1 cellular context compared by ENCODE assay signal in the genomic region with DNA sequence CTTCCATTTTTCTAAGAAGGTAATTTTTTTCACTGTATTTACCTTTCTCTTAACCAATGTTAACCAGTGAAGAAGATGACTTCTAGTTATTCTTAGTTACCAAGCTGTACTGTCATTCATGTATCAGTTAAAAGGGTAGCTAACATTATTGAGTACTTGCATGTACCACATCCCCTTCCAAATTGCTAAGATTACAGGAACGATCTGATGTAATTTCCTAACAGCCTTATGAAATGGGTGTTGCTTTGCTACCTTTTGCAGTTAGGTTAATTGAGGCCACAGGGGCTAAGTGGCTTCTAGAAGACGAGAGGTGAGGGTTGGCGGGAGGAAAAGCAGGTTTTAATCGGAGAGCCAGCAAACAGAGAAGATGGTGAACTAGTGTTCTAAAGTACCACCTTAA.
TF ChIP-seq lines count a peak whose summit lies in the region.

No MANE protein-coding gene starts in this region.

TF ChIP-seq in K562, 482 proteins besides CTCF, POLR2A, EP300 and RAD21:
- TF ChIP-seq TAF7 (tag; IDR thresholded peaks at IDR 0.05): 0 out of 2 replicates have a peak, but pooled peaks have one; percentile 8
- no peak for TF ChIP-seq ZNF217 (CRISPR knock-in tag; IDR thresholded peaks at IDR 0.05)
- peak; percentile 39; the same call in 1 of the 2 replicates for TF ChIP-seq ZNF584 (CRISPR knock-in tag; IDR thresholded peaks at IDR 0.05; ENCODE audit: low read depth)
- no peak for TF ChIP-seq NR2C2 (CRISPR knock-in tag; IDR thresholded peaks at IDR 0.05)
- TF ChIP-seq NR2C2 (tag; IDR thresholded peaks at IDR 0.05): peak; percentile 24; the same call in 1 of the 2 replicates
- no peak for TF ChIP-seq TAL1 (IDR thresholded peaks at IDR 0.05)
- no peak for TF ChIP-seq HNRNPK (IDR thresholded peaks at IDR 0.05; ENCODE audit: low read depth, low read length, poor library complexity, severe bottlenecking)
- TF ChIP-seq ZNF589 (CRISPR knock-in tag; IDR thresholded peaks at IDR 0.05; ENCODE audit: low read depth): 0 out of 2 replicates have a peak, but pooled peaks have one; percentile 37
- no peak for TF ChIP-seq KAT2B (IDR thresholded peaks at IDR 0.05; ENCODE audit: low read depth, low read length)
- no peak for TF ChIP-seq SMARCE1 (IDR thresholded peaks at IDR 0.05)
- no peak for TF ChIP-seq KDM4B (IDR thresholded peaks at IDR 0.05; ENCODE audit: borderline replicate concordance in 2 of 2, low read depth in 1 of 2)
- TF ChIP-seq TRIM24 (IDR thresholded peaks at IDR 0.05): peak; percentile 50 to 58; a peak in 2 of 4 replicates
- TF ChIP-seq KLF13 (tag; IDR thresholded peaks at IDR 0.05; ENCODE audit: borderline replicate concordance, low read depth): no peak
- TF ChIP-seq ATF1 (CRISPR knock-in tag; IDR thresholded peaks at IDR 0.05): no peak
- no peak for TF ChIP-seq ATF1 (tag; IDR thresholded peaks at IDR 0.05)
- no peak for TF ChIP-seq MAFG (tag; conservative IDR thresholded peaks at IDR 0.05)
- no peak for TF ChIP-seq NR1H2 (CRISPR knock-in tag; IDR thresholded peaks at IDR 0.05)
- TF ChIP-seq ETV1 (tag; conservative IDR thresholded peaks at IDR 0.05; ENCODE audit: low read depth): peak; percentile 61; the same call in 1 of the 2 replicates
- TF ChIP-seq, protein P1, sequence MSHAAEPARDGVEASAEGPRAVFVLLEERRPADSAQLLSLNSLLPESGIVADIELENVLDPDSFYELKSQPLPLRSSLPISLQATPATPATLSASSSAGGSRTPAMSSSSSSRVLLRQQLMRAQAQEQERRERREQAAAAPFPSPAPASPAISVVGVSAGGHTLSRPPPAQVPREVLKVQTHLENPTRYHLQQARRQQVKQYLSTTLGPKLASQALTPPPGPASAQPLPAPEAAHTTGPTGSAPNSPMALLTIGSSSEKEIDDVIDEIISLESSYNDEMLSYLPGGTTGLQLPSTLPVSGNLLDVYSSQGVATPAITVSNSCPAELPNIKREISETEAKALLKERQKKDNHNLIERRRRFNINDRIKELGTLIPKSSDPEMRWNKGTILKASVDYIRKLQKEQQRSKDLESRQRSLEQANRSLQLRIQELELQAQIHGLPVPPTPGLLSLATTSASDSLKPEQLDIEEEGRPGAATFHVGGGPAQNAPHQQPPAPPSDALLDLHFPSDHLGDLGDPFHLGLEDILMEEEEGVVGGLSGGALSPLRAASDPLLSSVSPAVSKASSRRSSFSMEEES (CRISPR knock-in tag; IDR thresholded peaks at IDR 0.05): no peak
- TF ChIP-seq, protein P2, sequence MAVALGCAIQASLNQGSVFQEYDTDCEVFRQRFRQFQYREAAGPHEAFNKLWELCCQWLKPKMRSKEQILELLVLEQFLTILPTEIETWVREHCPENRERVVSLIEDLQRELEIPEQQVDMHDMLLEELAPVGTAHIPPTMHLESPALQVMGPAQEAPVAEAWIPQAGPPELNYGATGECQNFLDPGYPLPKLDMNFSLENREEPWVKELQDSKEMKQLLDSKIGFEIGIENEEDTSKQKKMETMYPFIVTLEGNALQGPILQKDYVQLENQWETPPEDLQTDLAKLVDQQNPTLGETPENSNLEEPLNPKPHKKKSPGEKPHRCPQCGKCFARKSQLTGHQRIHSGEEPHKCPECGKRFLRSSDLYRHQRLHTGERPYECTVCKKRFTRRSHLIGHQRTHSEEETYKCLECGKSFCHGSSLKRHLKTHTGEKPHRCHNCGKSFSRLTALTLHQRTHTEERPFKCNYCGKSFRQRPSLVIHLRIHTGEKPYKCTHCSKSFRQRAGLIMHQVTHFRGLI (CRISPR knock-in tag; IDR thresholded peaks at IDR 0.05): no peak
- TF ChIP-seq NFYB (IDR thresholded peaks at IDR 0.05; ENCODE audit: extremely low read depth, insufficient read length): no peak
- TF ChIP-seq ZNF785 (CRISPR knock-in tag; IDR thresholded peaks at IDR 0.05): no peak
- TF ChIP-seq, protein P3, sequence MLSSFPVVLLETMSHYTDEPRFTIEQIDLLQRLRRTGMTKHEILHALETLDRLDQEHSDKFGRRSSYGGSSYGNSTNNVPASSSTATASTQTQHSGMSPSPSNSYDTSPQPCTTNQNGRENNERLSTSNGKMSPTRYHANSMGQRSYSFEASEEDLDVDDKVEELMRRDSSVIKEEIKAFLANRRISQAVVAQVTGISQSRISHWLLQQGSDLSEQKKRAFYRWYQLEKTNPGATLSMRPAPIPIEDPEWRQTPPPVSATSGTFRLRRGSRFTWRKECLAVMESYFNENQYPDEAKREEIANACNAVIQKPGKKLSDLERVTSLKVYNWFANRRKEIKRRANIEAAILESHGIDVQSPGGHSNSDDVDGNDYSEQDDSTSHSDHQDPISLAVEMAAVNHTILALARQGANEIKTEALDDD (IDR thresholded peaks at IDR 0.05): peak; percentile 74
- TF ChIP-seq DACH1 (IDR thresholded peaks at IDR 0.05; ENCODE audit: partially characterized antibody): no peak
- TF ChIP-seq HEY1 (CRISPR knock-in tag; IDR thresholded peaks at IDR 0.05; ENCODE audit: borderline replicate concordance): no peak
- TF ChIP-seq STAT5A (IDR thresholded peaks at IDR 0.05; ENCODE audit: borderline replicate concordance, low read length): no peak
- no peak for TF ChIP-seq MAFF (IDR thresholded peaks at IDR 0.05; ENCODE audit: low read length)
- no peak for TF ChIP-seq FIP1L1 (IDR thresholded peaks at IDR 0.05; ENCODE audit: low read depth, low read length, poor library complexity, severe bottlenecking)
- TF ChIP-seq CEBPG (CRISPR knock-in tag; IDR thresholded peaks at IDR 0.05): no peak
- peak; percentile 20 to 90; a peak in 2 of 4 replicates for TF ChIP-seq CEBPG (tag; conservative IDR thresholded peaks at IDR 0.05 in 1 of 2, IDR thresholded peaks at IDR 0.05 in 1 of 2)
- no peak for TF ChIP-seq KDM5B (IDR thresholded peaks at IDR 0.05; ENCODE audit: insufficient replicate concordance, low read depth, low read length)
- no peak for TF ChIP-seq BRCA1 (IDR thresholded peaks at IDR 0.05)
- no peak for TF ChIP-seq BRCA1 (CRISPR knock-in tag; IDR thresholded peaks at IDR 0.05)
